8 cellular contexts compared by ENCODE assay signal in genomic region chr15:50181983-50182232, GRCh38. TPM values are rescaled to one million over a fixed set of nuclear protein-coding genes. Genes with fewer than 3 reads are reported as not detected.
DNase-seq lines count a peak whose midpoint lies in the region; ATAC-seq and TF ChIP-seq lines count a peak whose summit lies in the region.

TSS of gene SLC27A2 (plus strand) at chr15:50182196. CDS start at chr15:50182428, 232 bp downstream.

- no peak for TF ChIP-seq POLR2A in gastrocnemius medialis (IDR thresholded peaks at IDR 0.05)

- in situ Hi-C loops in gastrocnemius medialis (cut with MboI; ENCODE audit: low sequenced_read_pairs in 4 of 4): no loop called here

- DNase-seq in activated CD4-positive, alpha-beta memory T cell treated with anti-CD3 and anti-CD28 coated beads, Interleukin-2, amount 10 ng/mL, durations not matched to agents 7 days and 5 days: no peak
- DNase-seq in right cardiac atrium (peak in 2 of 3 donors; percentile 54 to 56), gastrocnemius medialis (no peak), AG08395 (ENCODE audit: low spot score) (no peak), DMS 273 (lab: John Stamatoyannopoulos, UW; ENCODE audit: unreplicated experiment) (no peak)

- no peaks in the 10 kb centered on the region for H3K9me3 ChIP-seq in HUES48 (ENCODE audit: control insufficient read depth, insufficient read depth, low read length)
- no peaks in the 10 kb centered on the region for H3K9me3 ChIP-seq in right cardiac atrium (ENCODE audit: control insufficient read depth, low read length)
- no peaks in the 10 kb centered on the region for H3K9me3 ChIP-seq in gastrocnemius medialis

- H3K27me3 ChIP-seq in HUES48 (ENCODE audit: control insufficient read depth, insufficient read depth, low read length) (peaks cover 43% of the 10 kb centered on the region), right cardiac atrium (ENCODE audit: control insufficient read depth, insufficient read depth) (no peaks in the 10 kb centered on the region), gastrocnemius medialis (peaks cover 11 to 44% (median 17%) of the 10 kb centered on the region in 3 donors)

- CTCF ChIA-PET in activated CD4-positive, alpha-beta memory T cell treated with anti-CD3 and anti-CD28 coated beads, Interleukin-2, amount 10 ng/mL, durations not matched to agents 7 days and 5 days (lab: Charles Lee): interaction anchor here (0.5 to 4.2 kb wide), 13 partner anchors 16 to 1012 kb away, joined by 3 to 46 read pairs (median 3); partner anchors contain the start of gene GALK2

- H3K27me3 Mint-ChIP-seq in activated CD4-positive, alpha-beta memory T cell treated with anti-CD3 and anti-CD28 coated beads, Interleukin-2, amount 10 ng/mL, durations not matched to agents 7 days and 5 days: no peaks in the 10 kb centered on the region

- peak within 1 kb of the TSS; percentile 85 for H3K27ac Mint-ChIP-seq in activated CD4-positive, alpha-beta memory T cell treated with anti-CD3 and anti-CD28 coated beads, Interleukin-2, amount 10 ng/mL, durations not matched to agents 7 days and 5 days

- peak within 1 kb of the TSS; percentile 96 for H3K4me3 Mint-ChIP-seq in activated CD4-positive, alpha-beta memory T cell treated with anti-CD3 and anti-CD28 coated beads, Interleukin-2, amount 10 ng/mL, durations not matched to agents 7 days and 5 days

- peaks cover 54% of the 10 kb centered on the region for H3K4me1 Mint-ChIP-seq in activated CD4-positive, alpha-beta memory T cell treated with anti-CD3 and anti-CD28 coated beads, Interleukin-2, amount 10 ng/mL, durations not matched to agents 7 days and 5 days

- H3K27ac ChIP-seq in C4-2B (peak within 1 kb of the TSS; percentile 57), HUES48 (ENCODE audit: low read depth, low read length) (no peak within 1 kb of the TSS), right cardiac atrium (ENCODE audit: low read length) (no peak within 1 kb of the TSS), gastrocnemius medialis (no peak within 1 kb of the TSS)

- no peaks in the 10 kb centered on the region for H3K36me3 ChIP-seq in HUES48 (ENCODE audit: control insufficient read depth, insufficient read depth, low read length)
- no peaks in the 10 kb centered on the region for H3K36me3 ChIP-seq in gastrocnemius medialis

- H3K9ac ChIP-seq in HUES48 (ENCODE audit: low read depth, low read length): peak within 1 kb of the TSS; percentile 45

- intact Hi-C loops in right cardiac atrium (cut with DNase I): no loop called here
- intact Hi-C loops in gastrocnemius medialis (cut with DNase I; ENCODE audit: low total_unique reads): no loop called here

- H3K4me1 ChIP-seq in HUES48 (ENCODE audit: control insufficient read depth, insufficient read depth, low read length): 0 out of 2 replicates have a peak, but pooled peaks cover 6% of the 10 kb centered on the region
- no peaks in the 10 kb centered on the region for H3K4me1 ChIP-seq in right cardiac atrium (ENCODE audit: control insufficient read depth, insufficient read depth, low read length)
- no peaks in the 10 kb centered on the region for H3K4me1 ChIP-seq in gastrocnemius medialis

- no peaks in the 10 kb centered on the region for H3K9me3 Mint-ChIP-seq in activated CD4-positive, alpha-beta memory T cell treated with anti-CD3 and anti-CD28 coated beads, Interleukin-2, amount 10 ng/mL, durations not matched to agents 7 days and 5 days

- peaks cover 7% of the 10 kb centered on the region for H3K36me3 Mint-ChIP-seq in activated CD4-positive, alpha-beta memory T cell treated with anti-CD3 and anti-CD28 coated beads, Interleukin-2, amount 10 ng/mL, durations not matched to agents 7 days and 5 days (ENCODE audit: low read depth)

- peak within 1 kb of the TSS; percentile 65 for H3K4me3 ChIP-seq in HUES48 (ENCODE audit: low read depth, low read length)
- H3K4me3 ChIP-seq in right cardiac atrium (ENCODE audit: low read length): peak within 1 kb of the TSS; percentile 49
- H3K4me3 ChIP-seq in gastrocnemius medialis: peak within 1 kb of the TSS; percentile 40 to 55 (median 47)

- POLR2A ChIA-PET in activated CD4-positive, alpha-beta memory T cell treated with anti-CD3 and anti-CD28 coated beads, Interleukin-2, amount 10 ng/mL, durations not matched to agents 7 days and 5 days (lab: Charles Lee): interaction anchor here (0.7 to 5.5 kb wide), 12 partner anchors 12 to 172 kb away, joined by 3 to 85 read pairs (median 6); partner anchors contain the start of gene GABPB1

- ATAC-seq in GM19023 (IDR thresholded peaks at IDR 0.05; ENCODE audit: unreplicated experiment): peak; percentile 69
- ATAC-seq in right cardiac atrium: peak; percentile 61 to 75
- no peak for ATAC-seq in gastrocnemius medialis

- under 1% methylated on average over 18 of the region's 18 CpGs for WGBS in right cardiac atrium

- TF ChIP-seq CTCF in C4-2B (conservative IDR thresholded peaks at IDR 0.05) (peak; percentile 75), gastrocnemius medialis (IDR thresholded peaks at IDR 0.05 in 4 of 5, conservative IDR thresholded peaks at IDR 0.05 in 1 of 5) (peak in 1 of 5 experiments; percentile 18)

RNA-seq across cellular contexts. Expression of gene SLC27A2, which starts in this region (rescaled TPM):
- 10 to 100 TPM; 29.5 to 30.3 TPM for total RNA-seq in activated CD4-positive, alpha-beta memory T cell treated with anti-CD3 and anti-CD28 coated beads, Interleukin-2, amount 10 ng/mL, durations not matched to agents 7 days and 5 days
- total RNA-seq in right cardiac atrium (under 1 TPM in 1 of 4 donors, not detected in 3; 0.11 TPM), gastrocnemius medialis (under 1 TPM in 3 of 4 donors, not detected in 1; 0.29 to 0.69 (median 0.46) TPM)
- 0.14 TPM for polyA plus RNA-seq in right cardiac atrium

Comparison
In these comparisons a context has a peak if more than half of its experiments do, and no peak if none do; other contexts are left out.
1. RNA of gene SLC27A2 (total RNA-seq): 29.5 to 30.3 TPM in activated CD4-positive, alpha-beta memory T cell treated with anti-CD3 and anti-CD28 coated beads, Interleukin-2, amount 10 ng/mL, durations not matched to agents 7 days and 5 days; 0.29 to 0.69 TPM in gastrocnemius medialis and 0.11 TPM in right cardiac atrium; every median in the first group is over 10 times any median in the second.
2. Peak in DNase-seq, ATAC-seq and H3K4me3 ChIP-seq in right cardiac atrium; RNA of the gene not detected or under 1 TPM.
3. Peak in every context shown above with its lines, with median percentiles within 50 percentile points of each other: H3K4me3 ChIP-seq.